ENCODE assay signal across 10 cellular contexts in the genomic region with DNA sequence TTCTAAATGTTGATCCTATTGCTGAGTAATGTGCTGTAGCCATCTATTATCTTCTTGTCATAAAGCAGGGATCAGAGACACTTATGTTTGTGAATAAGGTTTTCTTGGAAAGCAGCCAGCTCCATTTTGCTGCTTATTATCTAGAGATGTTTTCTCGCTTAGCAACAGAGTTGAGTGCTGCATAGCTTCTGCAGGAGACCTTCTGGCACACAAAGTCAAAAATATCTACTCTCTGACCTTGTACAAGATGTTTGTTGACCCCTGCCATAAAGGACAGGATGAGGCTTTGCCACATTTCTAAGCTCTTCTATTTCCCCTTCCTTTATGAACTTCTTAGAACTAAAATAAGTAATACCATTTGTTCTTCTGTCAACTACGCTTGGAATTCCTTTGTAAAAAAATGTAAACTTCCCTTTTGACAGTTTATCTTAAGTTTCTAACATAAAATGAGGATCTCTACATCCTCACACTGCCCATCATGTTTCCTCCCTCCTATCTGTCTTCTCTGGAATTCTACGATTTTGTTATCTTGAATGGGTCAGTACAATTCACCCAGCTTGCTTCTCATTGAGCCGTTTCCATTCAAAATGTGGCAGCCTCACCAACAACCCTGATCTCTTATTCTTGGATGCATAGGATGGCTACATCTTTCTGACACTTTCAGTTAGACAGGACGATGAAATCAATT.
DNase-seq lines count a peak whose midpoint lies in the region; ATAC-seq and TF ChIP-seq lines count a peak whose summit lies in the region.
"Had no signal": no experiment of that assay in that cellular context is flagged by ENCODE, and none has a peak within 500 bp of the region (broad histone marks: within the 10 kb centered on the region; RNA-seq: fewer than 3 reads in every experiment).

No MANE protein-coding gene starts in this region.

- TF ChIP-seq EP300 in upper lobe of left lung (IDR thresholded peaks at IDR 0.05), result no peak

- no peaks in the 10 kb centered on the region for H3K79me2 ChIP-seq in GM23338 (replicated peaks; ENCODE audit: insufficient read depth)

- 29 to 48% methylated on average over 5 of the region's 5 CpGs for WGBS in upper lobe of left lung, 2 donors

- H3K4me3 Mint-ChIP-seq in GM23338 (no peak overlapping the region), mesothelial cell of epicardium (no peak overlapping the region)
- H3K4me3 Mint-ChIP-seq: activated naive CD8-positive, alpha-beta T cell treated with anti-CD3 and anti-CD28 coated beads, Interleukin-2, amount 10 ng/mL, durations not matched to agents 7 days and 5 days had no signal

- peak overlapping the region; percentile 7; the same call in 1 of the 2 replicates for H2AFZ ChIP-seq in GM23338

- no peaks in the 10 kb centered on the region for H3K27me3 ChIP-seq in GM23338 (ENCODE audit: insufficient read depth)
- no peaks in the 10 kb centered on the region for H3K27me3 ChIP-seq in upper lobe of left lung

- H3K36me3 Mint-ChIP-seq in GM23338 (ENCODE audit: low read depth), result no peaks in the 10 kb centered on the region
- no peaks in the 10 kb centered on the region for H3K36me3 Mint-ChIP-seq in mesothelial cell of epicardium
- H3K36me3 Mint-ChIP-seq: activated naive CD8-positive, alpha-beta T cell treated with anti-CD3 and anti-CD28 coated beads, Interleukin-2, amount 10 ng/mL, durations not matched to agents 7 days and 5 days had no signal

- H3K9me3 Mint-ChIP-seq in GM23338, result no peaks in the 10 kb centered on the region
- H3K9me3 Mint-ChIP-seq in mesothelial cell of epicardium, result peaks cover 12% of the 10 kb centered on the region
- H3K9me3 Mint-ChIP-seq: activated naive CD8-positive, alpha-beta T cell treated with anti-CD3 and anti-CD28 coated beads, Interleukin-2, amount 10 ng/mL, durations not matched to agents 7 days and 5 days had no signal

- TF ChIP-seq POLR2A in upper lobe of left lung (IDR thresholded peaks at IDR 0.05), result no peak

- H3K27ac ChIP-seq in GM23338 (ENCODE audit: low read depth) (no peak overlapping the region), upper lobe of left lung (no peak overlapping the region)
- H3K27ac ChIP-seq: lower lobe of right lung had no signal

- TF ChIP-seq CTCF in GM23338 (conservative IDR thresholded peaks at IDR 0.05; ENCODE audit: low read depth in 2 of 2) (no peak), choroid plexus epithelial cell (conservative IDR thresholded peaks at IDR 0.05; ENCODE audit: low read depth, low read length) (no peak), mesothelial cell of epicardium (IDR thresholded peaks at IDR 0.05; ENCODE audit: unreplicated experiment) (no peak), upper lobe of left lung (IDR thresholded peaks at IDR 0.05) (no peak)

- H3K4me3 ChIP-seq in GM23338 (no peak overlapping the region), choroid plexus epithelial cell (ENCODE audit: low read depth, low read length) (no peak overlapping the region), upper lobe of left lung (no peak overlapping the region)
- H3K4me3 ChIP-seq: lower lobe of right lung had no signal

- peaks cover 13% of the 10 kb centered on the region for H3K9me2 ChIP-seq in GM23338 (ENCODE audit: insufficient read depth)

- H3F3A ChIP-seq in GM23338 (replicated peaks; ENCODE audit: low read depth), result no peaks in the 10 kb centered on the region

- no peak for DNase-seq in GM23338 (ENCODE audit: low spot score)
- peak; percentile 96 for DNase-seq in NCI-H2227 treated with DMSO at 0.1 percent for 48 hours (lab: John Stamatoyannopoulos, UW)
- peak; percentile 91 for DNase-seq in choroid plexus epithelial cell (ENCODE audit: low read depth)
- DNase-seq in mesothelial cell of epicardium (ENCODE audit: low spot score in 2 of 2, unreplicated experiment in 2 of 2), result no peak
- DNase-seq in upper lobe of left lung, result no peak
- DNase-seq in stimulated activated CD4-positive, alpha-beta T cell treated with anti-CD3 and anti-CD28 coated beads, Interleukin-4, amount 100 ng/mL, for 24 hours, result no peak
- no peak for DNase-seq in SW480 (ENCODE audit: low spot score)
- DNase-seq: activated naive CD8-positive, alpha-beta T cell treated with anti-CD3 and anti-CD28 coated beads, Interleukin-2, amount 10 ng/mL, durations not matched to agents 7 days and 5 days; lower lobe of right lung had no signal

- H4K20me1 ChIP-seq in GM23338 (replicated peaks; ENCODE audit: insufficient read depth), result no peaks in the 10 kb centered on the region

- H3K36me3 ChIP-seq in GM23338 (ENCODE audit: insufficient read depth) (no peaks in the 10 kb centered on the region), upper lobe of left lung (no peaks in the 10 kb centered on the region)
- H3K36me3 ChIP-seq: lower lobe of right lung had no signal

- ATAC-seq in GM23338 (no peak), upper lobe of left lung (ENCODE audit: low FRiP score in 2 of 2) (no peak), GM18858 (IDR thresholded peaks at IDR 0.05; ENCODE audit: unreplicated experiment) (no peak)
- ATAC-seq: lower lobe of right lung had no signal

- H3K27ac Mint-ChIP-seq in GM23338, result no peak overlapping the region
- peak overlapping the region; percentile 11 for H3K27ac Mint-ChIP-seq in mesothelial cell of epicardium
- H3K27ac Mint-ChIP-seq: activated naive CD8-positive, alpha-beta T cell treated with anti-CD3 and anti-CD28 coated beads, Interleukin-2, amount 10 ng/mL, durations not matched to agents 7 days and 5 days had no signal

- H3K9me3 ChIP-seq in upper lobe of left lung, result no peaks in the 10 kb centered on the region
- H3K9me3 ChIP-seq: lower lobe of right lung had no signal

- H3K4me1 Mint-ChIP-seq in GM23338, result no peaks in the 10 kb centered on the region
- peaks cover 19% of the 10 kb centered on the region for H3K4me1 Mint-ChIP-seq in mesothelial cell of epicardium
- H3K4me1 Mint-ChIP-seq: activated naive CD8-positive, alpha-beta T cell treated with anti-CD3 and anti-CD28 coated beads, Interleukin-2, amount 10 ng/mL, durations not matched to agents 7 days and 5 days had no signal

- H3K27me3 Mint-ChIP-seq in GM23338 (ENCODE audit: insufficient read depth, low read depth, poor library complexity) (no peaks in the 10 kb centered on the region), mesothelial cell of epicardium (ENCODE audit: low read depth) (no peaks in the 10 kb centered on the region)
- H3K27me3 Mint-ChIP-seq: activated naive CD8-positive, alpha-beta T cell treated with anti-CD3 and anti-CD28 coated beads, Interleukin-2, amount 10 ng/mL, durations not matched to agents 7 days and 5 days had no signal

- H3K4me1 ChIP-seq in GM23338 (ENCODE audit: insufficient read depth) (no peaks in the 10 kb centered on the region), upper lobe of left lung (peaks cover 0 to 3% (median 0%) of the 10 kb centered on the region in 4 donors)
- H3K4me1 ChIP-seq: lower lobe of right lung had no signal

- H3K4me2 ChIP-seq in GM23338, result no peak overlapping the region

TF ChIP-seq in GM23338, 12 proteins besides CTCF, POLR2A, EP300 and RAD21 (continues in another document):
- TF ChIP-seq NANOG (IDR thresholded peaks at IDR 0.05; ENCODE audit: borderline replicate concordance), result no peak

Comparison
In these comparisons a context has a peak if more than half of its experiments do, and no peak if none do; other contexts are left out.
1. DNase-seq: peak in NCI-H2227 treated with DMSO at 0.1 percent for 48 hours (single experiment) and choroid plexus epithelial cell (single experiment); none in GM23338 (single experiment), mesothelial cell of epicardium (0 of 2), upper lobe of left lung (0 of 2), stimulated activated CD4-positive, alpha-beta T cell treated with anti-CD3 and anti-CD28 coated beads, Interleukin-4, amount 100 ng/mL, for 24 hours (single experiment) and SW480 (single experiment).